ENCODE assay signal across 8 cellular contexts in the genomic region with DNA sequence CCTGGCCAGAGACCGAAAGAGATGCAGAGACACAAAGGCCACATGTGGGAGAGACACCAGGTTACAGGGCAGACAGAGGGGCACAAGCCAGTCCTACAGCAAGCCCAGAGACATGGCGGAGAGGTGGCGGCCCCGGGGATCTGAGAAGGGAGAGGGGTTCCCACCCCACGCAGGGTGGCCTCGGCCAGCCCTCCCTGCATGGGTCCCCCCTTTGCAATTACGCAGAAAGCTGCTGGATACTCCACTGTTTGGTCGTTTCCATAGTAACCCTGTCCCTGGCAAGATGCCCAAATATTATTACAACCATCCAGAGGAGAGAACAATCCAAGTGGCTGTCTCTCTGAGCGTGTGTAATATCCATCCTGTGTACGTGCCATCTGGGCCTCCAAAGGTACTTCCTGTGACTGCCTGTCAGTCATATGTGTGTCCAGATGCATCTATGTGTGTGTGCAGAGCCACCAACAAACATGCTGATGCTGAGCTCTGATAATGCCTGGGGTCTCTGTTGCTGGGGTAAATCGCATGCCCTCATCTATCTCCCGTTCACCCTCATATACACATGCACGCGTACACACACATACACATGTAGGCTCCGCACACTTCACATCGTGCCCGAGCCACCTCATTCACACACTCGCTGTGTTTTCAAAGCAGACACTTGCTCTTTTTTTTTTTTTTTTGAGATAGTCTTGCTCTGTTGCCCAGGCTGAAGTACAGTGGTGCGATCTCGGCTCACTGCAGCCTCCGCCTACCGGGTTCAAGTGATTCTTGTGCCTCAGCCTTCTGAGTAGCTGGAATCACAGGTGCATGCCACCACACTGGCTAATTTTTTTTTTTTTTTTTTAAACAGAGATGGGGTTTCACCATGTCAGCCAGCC. TPM values are rescaled to one million over a fixed set of nuclear protein-coding genes. Genes with fewer than 3 reads are reported as not detected.
DNase-seq lines count a peak whose midpoint lies in the region; ATAC-seq and TF ChIP-seq lines count a peak whose summit lies in the region.

No MANE protein-coding gene starts in this region.

- no peak for TF ChIP-seq CTCF in A673 (conservative IDR thresholded peaks at IDR 0.05; ENCODE audit: low read depth, low read length)
- TF ChIP-seq CTCF in Loucy (conservative IDR thresholded peaks at IDR 0.05; ENCODE audit: low read length) = no peak
- no peak for TF ChIP-seq CTCF in suprapubic skin (IDR thresholded peaks at IDR 0.05)

- peak overlapping the region; percentile 1 for H3K27ac Mint-ChIP-seq in activated T-helper 2 cell treated with anti-CD3 and anti-CD28 coated beads, Interferon-gamma antibody, Interleukin-2, Interleukin-4, amounts not matched to agents 10 μg/mL and 5 μg/mL and 100 μg/mL, durations not matched to agents 14 hours and 24 hours and 36 hours

- H3K4me3 ChIP-seq in A673 (ENCODE audit: low read depth, low read length, poor library complexity, severe bottlenecking) (no peak overlapping the region), Loucy (ENCODE audit: low read length, poor library complexity, severe bottlenecking) (peak overlapping the region; percentile 37), suprapubic skin (no peak overlapping the region)

- POLR2A ChIA-PET in A673 (lab: Charles Lee; ENCODE audit: low non-redundant PET) = no interaction called here

- ATAC-seq in left ventricle myocardium superior (peak; percentile 57), HG03378 (IDR thresholded peaks at IDR 0.05; ENCODE audit: unreplicated experiment) (no peak)

- H3K4me1 Mint-ChIP-seq in activated T-helper 2 cell treated with anti-CD3 and anti-CD28 coated beads, Interferon-gamma antibody, Interleukin-2, Interleukin-4, amounts not matched to agents 10 μg/mL and 5 μg/mL and 100 μg/mL, durations not matched to agents 14 hours and 24 hours and 36 hours (ENCODE audit: low read depth) = peaks cover 21% of the 10 kb centered on the region

- whole genome bisulfite sequencing in suprapubic skin = 32% methylated on average over 22 of the region's 22 CpGs

- H3K9me3 Mint-ChIP-seq in activated T-helper 2 cell treated with anti-CD3 and anti-CD28 coated beads, Interferon-gamma antibody, Interleukin-2, Interleukin-4, amounts not matched to agents 10 μg/mL and 5 μg/mL and 100 μg/mL, durations not matched to agents 14 hours and 24 hours and 36 hours = no peaks in the 10 kb centered on the region

- H3K27me3 ChIP-seq in A673 (replicated peaks; ENCODE audit: insufficient read depth, low read depth, low read length, poor library complexity) = no peaks in the 10 kb centered on the region
- H3K27me3 ChIP-seq in Loucy (ENCODE audit: insufficient read depth, low read length, poor library complexity, severe bottlenecking) = no peaks in the 10 kb centered on the region
- H3K27me3 ChIP-seq in suprapubic skin = no peaks in the 10 kb centered on the region

- H3K9me3 ChIP-seq in A673 (ENCODE audit: low read depth, low read length, poor library complexity, severe bottlenecking) (no peaks in the 10 kb centered on the region), Loucy (ENCODE audit: insufficient read depth, low read depth, low read length) (no peaks in the 10 kb centered on the region), suprapubic skin (no peaks in the 10 kb centered on the region)

- H3K9ac ChIP-seq in Loucy (ENCODE audit: low read depth, low read length, poor library complexity, severe bottlenecking) = peak overlapping the region; percentile 38

- no peak overlapping the region for H2AFZ ChIP-seq in Loucy (ENCODE audit: low read length)

- peaks cover 11% of the 10 kb centered on the region for H4K20me1 ChIP-seq in Loucy (ENCODE audit: insufficient read depth, low read length, poor library complexity, severe bottlenecking)

- CTCF ChIA-PET in A673 (lab: Charles Lee) = no interaction called here

- H3K79me2 ChIP-seq in Loucy (ENCODE audit: insufficient read depth, low read length) = peaks cover 64% of the 10 kb centered on the region

- peaks cover 20% of the 10 kb centered on the region for H3K4me1 ChIP-seq in A673 (ENCODE audit: insufficient read depth, low read length, poor library complexity, severe bottlenecking)
- H3K4me1 ChIP-seq in Loucy (ENCODE audit: insufficient read depth, low read length, poor library complexity, severe bottlenecking) = peaks cover 47% of the 10 kb centered on the region
- peaks cover 51% of the 10 kb centered on the region for H3K4me1 ChIP-seq in suprapubic skin

- H3F3A ChIP-seq in Loucy (ENCODE audit: low read depth) = no peaks in the 10 kb centered on the region

- no peaks in the 10 kb centered on the region for H3K36me3 Mint-ChIP-seq in activated T-helper 2 cell treated with anti-CD3 and anti-CD28 coated beads, Interferon-gamma antibody, Interleukin-2, Interleukin-4, amounts not matched to agents 10 μg/mL and 5 μg/mL and 100 μg/mL, durations not matched to agents 14 hours and 24 hours and 36 hours (ENCODE audit: low read depth)

- intact Hi-C loops in A673 (cut with micrococcal nuclease; ENCODE audit: unreplicated experiment) (no loop called here), left ventricle myocardium superior (cut with micrococcal nuclease) (no loop called here)
- intact Hi-C loops in activated T-helper 2 cell treated with anti-CD3 and anti-CD28 coated beads, Interferon-gamma antibody, Interleukin-2, Interleukin-4, amounts not matched to agents 10 μg/mL and 5 μg/mL and 100 μg/mL, durations not matched to agents 14 hours and 24 hours and 36 hours (cut with micrococcal nuclease) = no loop called here

- no peaks in the 10 kb centered on the region for H3K9me2 ChIP-seq in Loucy (replicated peaks; ENCODE audit: low read depth, low read length)

- peak overlapping the region; percentile 61 for H3K4me2 ChIP-seq in Loucy (ENCODE audit: low read depth, low read length, poor library complexity, severe bottlenecking)

- peaks cover 13% of the 10 kb centered on the region for H3K27me3 Mint-ChIP-seq in activated T-helper 2 cell treated with anti-CD3 and anti-CD28 coated beads, Interferon-gamma antibody, Interleukin-2, Interleukin-4, amounts not matched to agents 10 μg/mL and 5 μg/mL and 100 μg/mL, durations not matched to agents 14 hours and 24 hours and 36 hours (ENCODE audit: low read depth)

- H3K4me3 Mint-ChIP-seq in activated T-helper 2 cell treated with anti-CD3 and anti-CD28 coated beads, Interferon-gamma antibody, Interleukin-2, Interleukin-4, amounts not matched to agents 10 μg/mL and 5 μg/mL and 100 μg/mL, durations not matched to agents 14 hours and 24 hours and 36 hours (ENCODE audit: low read depth) = no peak overlapping the region

- no peak for TF ChIP-seq EP300 in suprapubic skin (IDR thresholded peaks at IDR 0.05)

- peak overlapping the region; percentile 60 for H3K27ac ChIP-seq in A673 (ENCODE audit: low read depth, low read length, poor library complexity, severe bottlenecking)
- peak overlapping the region; percentile 90 for H3K27ac ChIP-seq in suprapubic skin

- peaks cover 3% of the 10 kb centered on the region for H3K36me3 ChIP-seq in A673 (ENCODE audit: insufficient read depth, low read length, poor library complexity, severe bottlenecking)
- peaks cover 6% of the 10 kb centered on the region; the same call in 1 of the 2 replicates for H3K36me3 ChIP-seq in Loucy (ENCODE audit: insufficient read depth, low read length)
- peaks cover 24% of the 10 kb centered on the region for H3K36me3 ChIP-seq in suprapubic skin

- TF ChIP-seq POLR2A in suprapubic skin (IDR thresholded peaks at IDR 0.05) = no peak

- no TSS peak for BruUV-seq in A673 (replicated peaks; lab: Mats Ljungman, UMichigan)

- DNase-seq in A673 (ENCODE audit: low spot score) = peak; percentile 72
- DNase-seq in activated T-helper 2 cell treated with anti-CD3 and anti-CD28 coated beads, Interferon-gamma antibody, Interleukin-2, Interleukin-4, amounts not matched to agents 10 μg/mL and 5 μg/mL and 100 μg/mL, durations not matched to agents 14 hours and 24 hours and 36 hours (ENCODE audit: low spot score) = no peak
- peak; percentile 47 for DNase-seq in left ventricle myocardium superior
- DNase-seq in suprapubic skin (ENCODE audit: low spot score in 2 of 2) = peak in 1 of 2 donors; percentile 77
- no peak for DNase-seq in GM19238 (ENCODE audit: insufficient read length, low spot score)
- DNase-seq in NCI-H187 (lab: John Stamatoyannopoulos, UW) = no peak

RNA-seq across cellular contexts. Expression of a gene that starts 5.5 kb away (rescaled TPM):
- total RNA-seq in A673 (2021) = 34.4 and 42.0 TPM in 2 replicates
- 5.8 and 7.4 TPM in 2 replicates for total RNA-seq in activated T-helper 2 cell treated with anti-CD3 and anti-CD28 coated beads, Interferon-gamma antibody, Interleukin-2, Interleukin-4, amounts not matched to agents 10 μg/mL and 5 μg/mL and 100 μg/mL, durations not matched to agents 14 hours and 24 hours and 36 hours
- 23.8 TPM for total RNA-seq in left ventricle myocardium superior
- 10 to 100 TPM in 1 of 4 donors, 1 to 10 TPM in 3; 5.3 to 15.2 (median 7.0) TPM for total RNA-seq in suprapubic skin

RNA-seq across cellular contexts. Expression of a gene that starts 9.9 kb away (rescaled TPM):
- 217 and 232 TPM in 2 replicates for total RNA-seq in A673 (2021)
- 337 and 342 TPM in 2 replicates for total RNA-seq in activated T-helper 2 cell treated with anti-CD3 and anti-CD28 coated beads, Interferon-gamma antibody, Interleukin-2, Interleukin-4, amounts not matched to agents 10 μg/mL and 5 μg/mL and 100 μg/mL, durations not matched to agents 14 hours and 24 hours and 36 hours
- 167 TPM for total RNA-seq in left ventricle myocardium superior
- total RNA-seq in suprapubic skin = 100 to 1,000 TPM; 106 to 186 (median 162) TPM

RNA-seq across cellular contexts. Expression of a gene that starts 12.5 kb away (rescaled TPM):
- 6.6 and 8.5 TPM in 2 replicates for total RNA-seq in A673 (2021)
- 32.2 and 37.0 TPM in 2 replicates for total RNA-seq in activated T-helper 2 cell treated with anti-CD3 and anti-CD28 coated beads, Interferon-gamma antibody, Interleukin-2, Interleukin-4, amounts not matched to agents 10 μg/mL and 5 μg/mL and 100 μg/mL, durations not matched to agents 14 hours and 24 hours and 36 hours
- total RNA-seq in left ventricle myocardium superior = 87.9 TPM
- total RNA-seq in suprapubic skin = 10 to 100 TPM in 2 of 4 donors, 1 to 10 TPM in 2; 6.8 to 12.7 (median 10.1) TPM

RNA-seq across cellular contexts. Expression of a gene that starts 37.6 kb away (rescaled TPM):
- total RNA-seq in A673 (2021) (41.4 and 59.5 TPM in 2 replicates), left ventricle myocardium superior (88.0 TPM), suprapubic skin (100 to 1,000 TPM in 1 of 4 donors, 10 to 100 TPM in 3; 62.7 to 136 (median 79.0) TPM)
- 211 and 213 TPM in 2 replicates for total RNA-seq in activated T-helper 2 cell treated with anti-CD3 and anti-CD28 coated beads, Interferon-gamma antibody, Interleukin-2, Interleukin-4, amounts not matched to agents 10 μg/mL and 5 μg/mL and 100 μg/mL, durations not matched to agents 14 hours and 24 hours and 36 hours

RNA-seq across cellular contexts. Expression of a gene that starts 56.7 kb away (rescaled TPM):
- total RNA-seq in A673 (2021) (28.0 and 35.7 TPM in 2 replicates), left ventricle myocardium superior (42.3 TPM), suprapubic skin (10 to 100 TPM; 31.0 to 46.7 (median 38.6) TPM)
- total RNA-seq in activated T-helper 2 cell treated with anti-CD3 and anti-CD28 coated beads, Interferon-gamma antibody, Interleukin-2, Interleukin-4, amounts not matched to agents 10 μg/mL and 5 μg/mL and 100 μg/mL, durations not matched to agents 14 hours and 24 hours and 36 hours = 35.3 and 45.3 TPM in 2 replicates

Comparison
In these comparisons a context has a peak if more than half of its experiments do, and no peak if none do; other contexts are left out.
1. DNase-seq: peak in A673 (single experiment) and left ventricle myocardium superior (single experiment); none in activated T-helper 2 cell treated with anti-CD3 and anti-CD28 coated beads, Interferon-gamma antibody, Interleukin-2, Interleukin-4, amounts not matched to agents 10 μg/mL and 5 μg/mL and 100 μg/mL, durations not matched to agents 14 hours and 24 hours and 36 hours (single experiment), GM19238 (single experiment) and NCI-H187 (0 of 2).